Comparison of ENCODE assay signal across 30 cellular contexts in genomic region chr15:94312946-94313345, GRCh38.
DNase-seq lines count a peak whose midpoint lies in the region; ATAC-seq, FAIRE-seq and TF ChIP-seq lines count a peak whose summit lies in the region.
"Had no signal": no experiment of that assay in that cellular context is flagged by ENCODE, and none has a peak within 500 bp of the region (broad histone marks: within the 10 kb centered on the region; RNA-seq: fewer than 3 reads in every experiment).

No MANE protein-coding gene starts in this region.

- H3K4me1 Mint-ChIP-seq in astrocyte (ENCODE audit: low read depth, unreplicated experiment), result no peaks in the 10 kb centered on the region
- H3K4me1 Mint-ChIP-seq: neural progenitor cell had no signal

- H3K79me2 ChIP-seq in astrocyte (ENCODE audit: insufficient read depth, low read length) (no peaks in the 10 kb centered on the region), osteoblast (ENCODE audit: insufficient read depth, low read length) (no peaks in the 10 kb centered on the region), OCI-LY7 (ENCODE audit: insufficient read depth, low read depth, low read length) (peaks cover 21% of the 10 kb centered on the region; the same call in 1 of the 2 replicates)

- peaks cover 1% of the 10 kb centered on the region for H3K9me3 Mint-ChIP-seq in astrocyte (ENCODE audit: unreplicated experiment)
- H3K9me3 Mint-ChIP-seq: activated T-cell treated with anti-CD3 and anti-CD28 coated beads, Interleukin-2, amount 50 U/mL, for 4 hours; CD8-positive, alpha-beta T cell; neural progenitor cell; stimulated activated naive CD8-positive, alpha-beta T cell treated with anti-CD3 and anti-CD28 coated beads, Interleukin-15, Interleukin-2, amounts not matched to agents 100 ng/mL and 50 ng/mL, for 24 hours had no signal

- H3K4me1 ChIP-seq in astrocyte (ENCODE audit: insufficient read depth, low read length) (no peaks in the 10 kb centered on the region), osteoblast (ENCODE audit: insufficient read depth, low read length) (no peaks in the 10 kb centered on the region), OCI-LY7 (ENCODE audit: insufficient read depth, low read length, poor library complexity, severe bottlenecking) (peaks cover 29% of the 10 kb centered on the region)
- H3K4me1 ChIP-seq: BE2C, HAP-1, left lung, neural progenitor cell, Peyer's patch, right atrium auricular region had no signal

- no peak overlapping the region for H3K27ac Mint-ChIP-seq in astrocyte (ENCODE audit: unreplicated experiment)
- H3K27ac Mint-ChIP-seq: CD8-positive, alpha-beta T cell; neural progenitor cell; stimulated activated naive CD8-positive, alpha-beta T cell treated with anti-CD3 and anti-CD28 coated beads, Interleukin-15, Interleukin-2, amounts not matched to agents 100 ng/mL and 50 ng/mL, for 24 hours; WTC11 had no signal

- H3K27me3 ChIP-seq in astrocyte (ENCODE audit: insufficient read depth, low read length), result no peaks in the 10 kb centered on the region
- no peaks in the 10 kb centered on the region for H3K27me3 ChIP-seq in osteoblast (ENCODE audit: insufficient read depth, low read length)
- H3K27me3 ChIP-seq: BE2C, left lung, neural progenitor cell, Peyer's patch, right atrium auricular region, spleen had no signal

- no peak overlapping the region for H3K9ac ChIP-seq in astrocyte (ENCODE audit: low read length)
- H3K9ac ChIP-seq: neural progenitor cell had no signal

- TF ChIP-seq CTCF in AG04449 (IDR thresholded peaks at IDR 0.05; ENCODE audit: insufficient read depth, low read length, missing control alignments) (no peak), astrocyte (IDR thresholded peaks at IDR 0.05; ENCODE audit: insufficient read depth, low read depth, low read length) (no peak), fibroblast of villous mesenchyme (IDR thresholded peaks at IDR 0.05; ENCODE audit: insufficient read depth, low read depth, low read length) (no peak), osteoblast (IDR thresholded peaks at IDR 0.05; ENCODE audit: extremely low read depth, low read depth, low read length) (no peak), OCI-LY7 (conservative IDR thresholded peaks at IDR 0.05; ENCODE audit: low read length) (no peak)

- FAIRE-seq in astrocyte (lab: Jason Lieb, UNC), result no peak
- FAIRE-seq: GM12878, islet of Langerhans had no signal

- no TSS peak for BruUV-seq in OCI-LY7 (replicated peaks; lab: Mats Ljungman, UMichigan)

- H3K27ac ChIP-seq in astrocyte (ENCODE audit: low read depth, low read length) (no peak overlapping the region), osteoblast (ENCODE audit: low read depth, low read length) (no peak overlapping the region), OCI-LY7 (ENCODE audit: low read depth, low read length, poor library complexity, severe bottlenecking) (no peak overlapping the region)
- H3K27ac ChIP-seq: HL-60, left lung, neural progenitor cell, Peyer's patch, right atrium auricular region, spleen had no signal

- H3K36me3 Mint-ChIP-seq in astrocyte (ENCODE audit: low read depth, unreplicated experiment), result no peaks in the 10 kb centered on the region
- H3K36me3 Mint-ChIP-seq: neural progenitor cell, WTC11 had no signal

- H3K9me3 ChIP-seq in astrocyte (ENCODE audit: insufficient read depth, low read depth, low read length), result no peaks in the 10 kb centered on the region
- no peaks in the 10 kb centered on the region for H3K9me3 ChIP-seq in osteoblast (ENCODE audit: low read depth, low read length)
- peaks cover 6% of the 10 kb centered on the region; the same call in 1 of the 2 replicates for H3K9me3 ChIP-seq in OCI-LY7 (ENCODE audit: low read length)
- H3K9me3 ChIP-seq: BE2C, HAP-1, left lung, Peyer's patch, right atrium auricular region, spleen had no signal

- H4K20me1 ChIP-seq in astrocyte (ENCODE audit: insufficient read depth, low read length) (no peaks in the 10 kb centered on the region), osteoblast (ENCODE audit: insufficient read depth, low read length) (no peaks in the 10 kb centered on the region), OCI-LY7 (ENCODE audit: insufficient read depth, low read length) (no peaks in the 10 kb centered on the region)

- POLR2A ChIA-PET in AG04449 (lab: Yijun Ruan, JAX) (no interaction called here), OCI-LY7 (lab: Charles Lee) (interaction anchor here (0.9 kb wide), 1 partner anchor 18 kb away, joined by 3 read pairs; no protein-coding TSS in a partner anchor)

- peak; percentile 19 for DNase-seq in AG04449 (ENCODE audit: low read depth, low spot score)
- DNase-seq in H4 (ENCODE audit: low spot score), result peak; percentile 21
- peak; percentile 27 for DNase-seq in astrocyte (ENCODE audit: low read depth)
- DNase-seq in fibroblast of villous mesenchyme (ENCODE audit: low read depth), result peak; percentile 80
- no peak for DNase-seq in osteoblast (ENCODE audit: insufficient read length, low spot score, missing footprints)
- no peak for DNase-seq in cerebellar cortex (ENCODE audit: low spot score)
- DNase-seq in OCI-LY7 (ENCODE audit: low spot score), result no peak
- DNase-seq: activated CD4-positive, alpha-beta T cell treated with anti-CD3 and anti-CD28 coated beads, Interleukin-2, amount 50 U/mL, for 1 hour; activated T-cell treated with anti-CD3 and anti-CD28 coated beads, Interleukin-2, amount 50 U/mL, for 4 hours; BE2C; CD8-positive, alpha-beta T cell; KG1; left lung; mesendoderm; NCI-H1436 treated with DMSO at 0.1 percent for 48 hours; NCI-H2081 treated with DMSO at 0.1 percent for 48 hours; NCI-H345; NCI-H748 treated with DMSO at 0.1 percent for 48 hours; Peyer's patch; spleen; stimulated activated CD8-positive, alpha-beta memory T cell treated with anti-CD3 and anti-CD28 coated beads, Interleukin-4, amount 100 ng/mL, for 48 hours had no signal

- ATAC-seq in HG03571 (IDR thresholded peaks at IDR 0.05; ENCODE audit: unreplicated experiment), result no peak
- ATAC-seq: activated T-cell treated with anti-CD3 and anti-CD28 coated beads, Interleukin-2, amount 50 U/mL, for 4 hours; CD8-positive, alpha-beta T cell; GM12878; left lung had no signal

- H3K27me3 Mint-ChIP-seq in astrocyte (ENCODE audit: low read depth, unreplicated experiment), result no peaks in the 10 kb centered on the region
- H3K27me3 Mint-ChIP-seq: stimulated activated naive CD8-positive, alpha-beta T cell treated with anti-CD3 and anti-CD28 coated beads, Interleukin-15, Interleukin-2, amounts not matched to agents 100 ng/mL and 50 ng/mL, for 24 hours had no signal

- H3K36me3 ChIP-seq in astrocyte (ENCODE audit: insufficient read depth, low read length) (no peaks in the 10 kb centered on the region), osteoblast (ENCODE audit: insufficient read depth, low read length) (no peaks in the 10 kb centered on the region), OCI-LY7 (ENCODE audit: insufficient read depth, low read length) (peaks cover 90% of the 10 kb centered on the region)
- H3K36me3 ChIP-seq: BE2C, HAP-1, neural progenitor cell, right atrium auricular region had no signal

- H3K4me3 ChIP-seq in AG04449 (ENCODE audit: low read depth, low read length) (no peak overlapping the region), astrocyte (ENCODE audit: insufficient read depth, low read depth, low read length) (no peak overlapping the region), fibroblast of villous mesenchyme (ENCODE audit: low read depth, low read length) (no peak overlapping the region), osteoblast (ENCODE audit: insufficient read depth, low read length) (no peak overlapping the region), OCI-LY7 (ENCODE audit: low read depth, low read length, poor library complexity, severe bottlenecking) (no peak overlapping the region)
- H3K4me3 ChIP-seq: GM12878, HAP-1, left lung, neural progenitor cell, Peyer's patch, right atrium auricular region, spleen had no signal

- intact Hi-C loops in OCI-LY7 (cut with micrococcal nuclease; ENCODE audit: unreplicated experiment), result no loop called here

- H3K4me3 Mint-ChIP-seq in astrocyte (ENCODE audit: unreplicated experiment), result no peak overlapping the region
- H3K4me3 Mint-ChIP-seq: activated T-cell treated with anti-CD3 and anti-CD28 coated beads, Interleukin-2, amount 50 U/mL, for 4 hours; CD8-positive, alpha-beta T cell; neural progenitor cell; stimulated activated naive CD8-positive, alpha-beta T cell treated with anti-CD3 and anti-CD28 coated beads, Interleukin-15, Interleukin-2, amounts not matched to agents 100 ng/mL and 50 ng/mL, for 24 hours; WTC11 had no signal

- CTCF ChIA-PET in AG04449 (lab: Yijun Ruan, JAX), result interaction anchor here (0.6 to 2.9 kb wide), 2 partner anchors 10 to 148 kb away, joined by 3 to 13 read pairs; no protein-coding TSS in a partner anchor
- CTCF ChIA-PET in OCI-LY7 (lab: Charles Lee; ENCODE audit: unreplicated experiment), result no interaction called here

- H3K4me2 ChIP-seq in astrocyte (ENCODE audit: low read length) (no peak overlapping the region), osteoblast (ENCODE audit: insufficient read depth, low read length) (no peak overlapping the region), OCI-LY7 (ENCODE audit: low read length) (no peak overlapping the region)
- H3K4me2 ChIP-seq: neural progenitor cell had no signal

- no peaks in the 10 kb centered on the region for H3K9me2 ChIP-seq in OCI-LY7 (ENCODE audit: insufficient read depth, low read length)

- H2AFZ ChIP-seq in astrocyte (ENCODE audit: low read depth, low read length), result no peak overlapping the region
- no peak overlapping the region for H2AFZ ChIP-seq in osteoblast (ENCODE audit: low read length)
- H2AFZ ChIP-seq in OCI-LY7 (ENCODE audit: low read length), result no peak overlapping the region

Comparison
In these comparisons a context has a peak if more than half of its experiments do, and no peak if none do; other contexts are left out.
1. DNase-seq: peak in AG04449 (single experiment), H4 (single experiment), astrocyte (single experiment) and fibroblast of villous mesenchyme (single experiment); none in osteoblast (single experiment), cerebellar cortex (single experiment) and OCI-LY7 (single experiment).